Comparison of ENCODE assay signal across 16 cellular contexts in genomic region chr7:106369349-106369748, GRCh38.
DNase-seq lines count a peak whose midpoint lies in the region; ATAC-seq and TF ChIP-seq lines count a peak whose summit lies in the region.
"Had no signal": no experiment of that assay in that cellular context is flagged by ENCODE, and none has a peak within 500 bp of the region (broad histone marks: within the 10 kb centered on the region; RNA-seq: fewer than 3 reads in every experiment).

No MANE protein-coding gene starts in this region.

- no peak for ATAC-seq in GM18498 (IDR thresholded peaks at IDR 0.05; ENCODE audit: unreplicated experiment)
- no peak for ATAC-seq in stimulated activated effector memory CD8-positive, alpha-beta T cell treated with anti-CD3 and anti-CD28 coated beads, Interleukin-12 subunit alpha, Interleukin-12 subunit beta, amount 100 ng/mL, for 72 hours

- in situ Hi-C loops in astrocyte of the spinal cord (cut with HindIII; ENCODE audit: low sequenced_read_pairs), result no loop called here

- H3K9me3 Mint-ChIP-seq in stimulated activated effector memory CD8-positive, alpha-beta T cell treated with anti-CD3 and anti-CD28 coated beads, Interleukin-12 subunit alpha, Interleukin-12 subunit beta, amount 100 ng/mL, for 72 hours, result no peaks in the 10 kb centered on the region
- H3K9me3 Mint-ChIP-seq: activated B cell treated with CpG ODN at 0.5 μM for 24 hours, IgD-negative memory B cell, mesothelial cell of epicardium had no signal

- no peak overlapping the region for H3K4me3 Mint-ChIP-seq in stimulated activated effector memory CD8-positive, alpha-beta T cell treated with anti-CD3 and anti-CD28 coated beads, Interleukin-12 subunit alpha, Interleukin-12 subunit beta, amount 100 ng/mL, for 72 hours
- H3K4me3 Mint-ChIP-seq: activated B cell treated with CpG ODN at 0.5 μM for 24 hours, IgD-negative memory B cell, mesothelial cell of epicardium had no signal

- peaks cover 23% of the 10 kb centered on the region for H3K4me1 Mint-ChIP-seq in stimulated activated effector memory CD8-positive, alpha-beta T cell treated with anti-CD3 and anti-CD28 coated beads, Interleukin-12 subunit alpha, Interleukin-12 subunit beta, amount 100 ng/mL, for 72 hours
- H3K4me1 Mint-ChIP-seq: IgD-negative memory B cell, mesothelial cell of epicardium had no signal

- no peaks in the 10 kb centered on the region for H3K36me3 Mint-ChIP-seq in stimulated activated effector memory CD8-positive, alpha-beta T cell treated with anti-CD3 and anti-CD28 coated beads, Interleukin-12 subunit alpha, Interleukin-12 subunit beta, amount 100 ng/mL, for 72 hours
- H3K36me3 Mint-ChIP-seq: IgD-negative memory B cell, mesothelial cell of epicardium had no signal

- TF ChIP-seq CTCF in HFF-Myc (IDR thresholded peaks at IDR 0.05; ENCODE audit: low read depth, low read length, missing control alignments), result no peak
- no peak for TF ChIP-seq CTCF in astrocyte of the spinal cord (IDR thresholded peaks at IDR 0.05; ENCODE audit: low read depth, low read length)

- H3K4me3 ChIP-seq in HFF-Myc (replicated peaks; ENCODE audit: low read depth, low read length) (no peak overlapping the region), astrocyte of the spinal cord (ENCODE audit: low read depth, low read length) (no peak overlapping the region)
- H3K4me3 ChIP-seq: colonic mucosa, right atrium auricular region had no signal

- DNase-seq in AG20443 (ENCODE audit: low spot score) (peak; percentile 80), HFF-Myc (ENCODE audit: extremely low read depth, low read depth) (peak; percentile 62), astrocyte of the spinal cord (ENCODE audit: low read depth, low spot score) (peak; percentile 78), kidney glomerular epithelial cell (lab: John Stamatoyannopoulos, UW) (peak; percentile 61), NCI-H187 (lab: John Stamatoyannopoulos, UW) (no peak), T-helper 2 cell (no peak)
- DNase-seq in stimulated activated effector memory CD8-positive, alpha-beta T cell treated with anti-CD3 and anti-CD28 coated beads, Interleukin-12 subunit alpha, Interleukin-12 subunit beta, amount 100 ng/mL, for 72 hours (ENCODE audit: low spot score in 2 of 2), result no peak
- DNase-seq: activated B cell treated with CpG ODN at 0.5 μM for 24 hours, colonic mucosa, hippocampal formation, NCI-H2171, SHP77 treated with DMSO at 0.1 percent for 48 hours had no signal

- no peak overlapping the region for H3K27ac Mint-ChIP-seq in stimulated activated effector memory CD8-positive, alpha-beta T cell treated with anti-CD3 and anti-CD28 coated beads, Interleukin-12 subunit alpha, Interleukin-12 subunit beta, amount 100 ng/mL, for 72 hours
- H3K27ac Mint-ChIP-seq: activated B cell treated with CpG ODN at 0.5 μM for 24 hours, IgD-negative memory B cell, mesothelial cell of epicardium had no signal

Comparison
In these comparisons a context has a peak if more than half of its experiments do, and no peak if none do; other contexts are left out.
1. DNase-seq: peak in AG20443 (single experiment), HFF-Myc (single experiment), astrocyte of the spinal cord (single experiment) and kidney glomerular epithelial cell (single experiment); none in NCI-H187 (0 of 2), T-helper 2 cell (0 of 5) and stimulated activated effector memory CD8-positive, alpha-beta T cell treated with anti-CD3 and anti-CD28 coated beads, Interleukin-12 subunit alpha, Interleukin-12 subunit beta, amount 100 ng/mL, for 72 hours (0 of 2).